Comparison of ENCODE assay signal across 8 cellular contexts in the genomic region with DNA sequence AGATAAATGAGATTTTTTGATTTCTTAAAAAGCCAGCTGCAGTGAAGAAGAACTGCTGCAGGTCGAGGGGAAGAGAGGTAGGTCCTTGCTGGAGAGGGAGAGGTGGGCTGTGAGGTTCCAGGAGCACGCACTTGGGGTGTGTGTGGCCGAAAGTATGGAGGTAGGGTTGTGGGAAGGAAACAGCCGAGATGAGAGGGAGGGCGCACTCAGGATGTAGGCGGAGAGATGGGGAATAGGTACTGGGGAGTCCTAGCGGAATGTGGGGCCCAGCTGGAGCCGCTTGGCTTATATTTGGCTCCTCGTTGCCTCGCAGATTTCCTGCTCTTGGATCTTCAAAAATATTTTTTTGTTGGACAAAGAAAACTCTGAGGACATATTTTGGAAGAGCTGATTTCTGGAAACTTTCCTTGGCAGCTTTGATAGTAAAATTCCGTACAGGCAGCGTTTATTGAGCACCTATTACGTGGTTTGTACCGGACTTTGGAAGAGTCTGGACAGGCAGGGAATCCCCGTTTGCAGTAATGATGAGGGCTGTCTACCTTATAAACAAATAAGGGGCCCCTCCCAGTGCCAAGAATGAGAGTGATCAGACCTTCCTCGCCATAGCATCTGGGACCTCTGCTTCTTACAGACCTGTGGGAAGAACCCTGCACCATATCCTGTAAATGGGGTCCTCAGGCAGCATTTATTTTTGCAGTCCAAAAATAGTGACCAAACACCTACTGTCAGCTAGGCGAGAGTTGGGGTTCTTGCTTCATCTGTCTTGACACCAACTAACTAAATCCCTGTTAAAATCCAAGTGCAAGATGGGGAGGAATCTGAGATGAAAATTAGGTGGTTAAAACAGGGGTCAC. TPM values are rescaled to one million over a fixed set of nuclear protein-coding genes. Genes with fewer than 3 reads are reported as not detected.
DNase-seq lines count a peak whose midpoint lies in the region; ATAC-seq and TF ChIP-seq lines count a peak whose summit lies in the region.

No MANE protein-coding gene starts in this region.

- no peaks in the 10 kb centered on the region for H3K36me3 ChIP-seq in testis (ENCODE audit: low read depth, missing control alignments)

- no peaks in the 10 kb centered on the region for H3K9me3 ChIP-seq in testis

- H3K27me3 Mint-ChIP-seq in activated T-helper 2 cell treated with anti-CD3 and anti-CD28 coated beads, Interferon-gamma antibody, Interleukin-2, Interleukin-4, amounts not matched to agents 10 μg/mL and 5 μg/mL and 100 μg/mL, durations not matched to agents 14 hours and 24 hours and 36 hours (ENCODE audit: low read depth) = peaks cover 6% of the 10 kb centered on the region
- H3K27me3 Mint-ChIP-seq in immature natural killer cell (ENCODE audit: low read depth in 3 of 3) = peaks cover 3 to 5% (median 4%) of the 10 kb centered on the region in 3 donors

- intact Hi-C loops in activated T-helper 2 cell treated with anti-CD3 and anti-CD28 coated beads, Interferon-gamma antibody, Interleukin-2, Interleukin-4, amounts not matched to agents 10 μg/mL and 5 μg/mL and 100 μg/mL, durations not matched to agents 14 hours and 24 hours and 36 hours (cut with micrococcal nuclease) = no loop called here
- intact Hi-C loops in testis (cut with DNase I; ENCODE audit: low total_unique reads) = no loop called here

- peak overlapping the region; percentile 84 for H3K4me3 Mint-ChIP-seq in activated T-helper 2 cell treated with anti-CD3 and anti-CD28 coated beads, Interferon-gamma antibody, Interleukin-2, Interleukin-4, amounts not matched to agents 10 μg/mL and 5 μg/mL and 100 μg/mL, durations not matched to agents 14 hours and 24 hours and 36 hours (ENCODE audit: low read depth)
- peak overlapping the region; percentile 83 to 88 (median 86) for H3K4me3 Mint-ChIP-seq in immature natural killer cell

- H3K27me3 ChIP-seq in testis = no peaks in the 10 kb centered on the region

- H3K27ac ChIP-seq in testis = peak overlapping the region; percentile 80 to 91

- peak overlapping the region; percentile 66 for H3K27ac Mint-ChIP-seq in activated T-helper 2 cell treated with anti-CD3 and anti-CD28 coated beads, Interferon-gamma antibody, Interleukin-2, Interleukin-4, amounts not matched to agents 10 μg/mL and 5 μg/mL and 100 μg/mL, durations not matched to agents 14 hours and 24 hours and 36 hours
- peak overlapping the region in 5 of 6 donors; percentile 33 to 81 (median 66) for H3K27ac Mint-ChIP-seq in immature natural killer cell

- H3K4me1 ChIP-seq in testis = peaks cover 15% of the 10 kb centered on the region

- no peak for TF ChIP-seq CTCF in testis (IDR thresholded peaks at IDR 0.05)

- no peak for TF ChIP-seq POLR2A in testis (IDR thresholded peaks at IDR 0.05)

- peaks cover 16% of the 10 kb centered on the region for H3K36me3 Mint-ChIP-seq in activated T-helper 2 cell treated with anti-CD3 and anti-CD28 coated beads, Interferon-gamma antibody, Interleukin-2, Interleukin-4, amounts not matched to agents 10 μg/mL and 5 μg/mL and 100 μg/mL, durations not matched to agents 14 hours and 24 hours and 36 hours (ENCODE audit: low read depth)
- H3K36me3 Mint-ChIP-seq in immature natural killer cell = peaks cover 0 to 7% (median 0%) of the 10 kb centered on the region in 3 donors

- WGBS in testis, 2 donors = 40 to 48% methylated on average over 17 of the region's 17 CpGs

- no peaks in the 10 kb centered on the region for H3K9me3 Mint-ChIP-seq in activated T-helper 2 cell treated with anti-CD3 and anti-CD28 coated beads, Interferon-gamma antibody, Interleukin-2, Interleukin-4, amounts not matched to agents 10 μg/mL and 5 μg/mL and 100 μg/mL, durations not matched to agents 14 hours and 24 hours and 36 hours
- no peaks in the 10 kb centered on the region for H3K9me3 Mint-ChIP-seq in immature natural killer cell

- H3K4me3 ChIP-seq in testis = peak overlapping the region; percentile 79 to 87

- ATAC-seq in HG02884 (IDR thresholded peaks at IDR 0.05; ENCODE audit: unreplicated experiment) (peak; percentile 0), HG02642 (IDR thresholded peaks at IDR 0.05; ENCODE audit: poor library complexity, unreplicated experiment) (no peak)

- DNase-seq in AML-193 (lab: John Stamatoyannopoulos, UW) = peak; percentile 24 to 34
- no peak for DNase-seq in activated T-helper 2 cell treated with anti-CD3 and anti-CD28 coated beads, Interferon-gamma antibody, Interleukin-2, Interleukin-4, amounts not matched to agents 10 μg/mL and 5 μg/mL and 100 μg/mL, durations not matched to agents 14 hours and 24 hours and 36 hours (ENCODE audit: low spot score)
- no peak for DNase-seq in immature natural killer cell
- DNase-seq in testis = peak; percentile 36
- no peak for DNase-seq in HuH-7.5 (ENCODE audit: low spot score)
- DNase-seq in NCI-H2196 treated with DMSO at 0.1 percent for 48 hours (lab: John Stamatoyannopoulos, UW; ENCODE audit: unreplicated experiment) = no peak

- peaks cover 23% of the 10 kb centered on the region for H3K4me1 Mint-ChIP-seq in activated T-helper 2 cell treated with anti-CD3 and anti-CD28 coated beads, Interferon-gamma antibody, Interleukin-2, Interleukin-4, amounts not matched to agents 10 μg/mL and 5 μg/mL and 100 μg/mL, durations not matched to agents 14 hours and 24 hours and 36 hours (ENCODE audit: low read depth)
- peaks cover 18 to 42% of the 10 kb centered on the region in 2 donors for H3K4me1 Mint-ChIP-seq in immature natural killer cell

RNA-seq across cellular contexts. Expression of gene LRRC8D, which starts 1.5 kb away (rescaled TPM):
- total RNA-seq in activated T-helper 2 cell treated with anti-CD3 and anti-CD28 coated beads, Interferon-gamma antibody, Interleukin-2, Interleukin-4, amounts not matched to agents 10 μg/mL and 5 μg/mL and 100 μg/mL, durations not matched to agents 14 hours and 24 hours and 36 hours = 28.6 and 33.3 TPM in 2 replicates
- polyA plus RNA-seq in immature natural killer cell (10 to 100 TPM; 24.7 to 40.1 (median 32.0) TPM), testis (ENCODE audit: insufficient read depth, low read depth, low replicate concordance) (20.8 TPM)
- 10 to 100 TPM; 41.1 to 46.1 TPM for total RNA-seq in testis

Comparison
In these comparisons a context has a peak if more than half of its experiments do, and no peak if none do; other contexts are left out.
1. DNase-seq: peak in AML-193 (2 of 2) and testis (single experiment); none in activated T-helper 2 cell treated with anti-CD3 and anti-CD28 coated beads, Interferon-gamma antibody, Interleukin-2, Interleukin-4, amounts not matched to agents 10 μg/mL and 5 μg/mL and 100 μg/mL, durations not matched to agents 14 hours and 24 hours and 36 hours (single experiment), immature natural killer cell (0 of 3), HuH-7.5 (single experiment) and NCI-H2196 treated with DMSO at 0.1 percent for 48 hours (single experiment).